1 cellular context compared by ENCODE assay signal in genomic region chr11:117511483-117511934, GRCh38.
TF ChIP-seq lines count a peak whose summit lies in the region.

No MANE protein-coding gene starts in this region.

TF ChIP-seq in WTC11, 78 proteins besides CTCF, POLR2A, EP300 and RAD21 (continued from another document):
- TF ChIP-seq PREB (CRISPR knock-in tag; IDR thresholded peaks at IDR 0.05; ENCODE audit: borderline replicate concordance) (no peak), USF2 (CRISPR knock-in tag; IDR thresholded peaks at IDR 0.05) (no peak), ESRRA (CRISPR knock-in tag; IDR thresholded peaks at IDR 0.05; ENCODE audit: borderline replicate concordance) (no peak), CREB1 (CRISPR knock-in tag; IDR thresholded peaks at IDR 0.05) (no peak), JAZF1 (CRISPR knock-in tag; IDR thresholded peaks at IDR 0.05) (no peak), ETV6 (CRISPR knock-in tag; IDR thresholded peaks at IDR 0.05) (no peak), NR3C1 (CRISPR knock-in tag; conservative IDR thresholded peaks at IDR 0.05; ENCODE audit: low read depth) (no peak), ZBTB43 (CRISPR knock-in tag; IDR thresholded peaks at IDR 0.05) (no peak)
